24 cellular contexts compared by ENCODE assay signal in genomic region chr2:63029058-63029457, GRCh38. TPM values are rescaled to one million over a fixed set of nuclear protein-coding genes. Genes with fewer than 3 reads are reported as not detected.
DNase-seq lines count a peak whose midpoint lies in the region; ATAC-seq and TF ChIP-seq lines count a peak whose summit lies in the region.
"Had no signal": no experiment of that assay in that cellular context is flagged by ENCODE, and none has a peak within 500 bp of the region (broad histone marks: within the 10 kb centered on the region; RNA-seq: fewer than 3 reads in every experiment).

No MANE protein-coding gene starts in this region.

- H3K9ac ChIP-seq in PC-3 (ENCODE audit: low read length) = no peak overlapping the region

- H3K4me1 ChIP-seq in PC-3 (ENCODE audit: insufficient read depth, low read length) = peaks cover 4% of the 10 kb centered on the region; the same call in 1 of the 2 replicates

- H3K36me3 ChIP-seq in PC-3 (ENCODE audit: low read depth, low read length) = no peaks in the 10 kb centered on the region
- H3K36me3 ChIP-seq: cardiac muscle cell had no signal

- no peaks in the 10 kb centered on the region for H3K9me3 ChIP-seq in PC-3 (ENCODE audit: low read length)

- BruUV-seq in PC-3 (replicated peaks; lab: Mats Ljungman, UMichigan) = no TSS peak

- CTCF ChIA-PET in PC-3 (lab: Charles Lee) = no interaction called here

- no peaks in the 10 kb centered on the region for H4K20me1 ChIP-seq in PC-3 (ENCODE audit: low read length)

- ATAC-seq in PC-3 (no peak), HG03457 (IDR thresholded peaks at IDR 0.05; ENCODE audit: unreplicated experiment) (no peak)

- no peaks in the 10 kb centered on the region for H3K79me2 ChIP-seq in PC-3 (ENCODE audit: low read length)

- H3K27ac ChIP-seq in PC-3 (ENCODE audit: low read length) = no peak overlapping the region
- H3K27ac ChIP-seq: 22Rv1, cardiac muscle cell, RWPE1, skin epidermis had no signal

- no peak overlapping the region for H3K4me3 ChIP-seq in PC-3 (ENCODE audit: low read length)
- H3K4me3 ChIP-seq: cardiac muscle cell, skin epidermis had no signal

- no peaks in the 10 kb centered on the region for H3F3A ChIP-seq in PC-3 (ENCODE audit: low read length, unreplicated experiment)

- DNase-seq in DMS53 (lab: John Stamatoyannopoulos, UW) (peak; percentile 25), DMS53 treated with DMSO at 0.1 percent for 48 hours (lab: John Stamatoyannopoulos, UW; ENCODE audit: unreplicated experiment) (no peak), PC-3 (peak; percentile 22), dermis blood vessel endothelial cell (peak; percentile 85), non-pigmented ciliary epithelial cell (ENCODE audit: low read depth) (peak; percentile 48), H4 (ENCODE audit: low spot score) (no peak), Kasumi-1 (lab: John Stamatoyannopoulos, UW) (no peak)
- DNase-seq: activated CD4-positive, alpha-beta T cell treated with anti-CD3 and anti-CD28 coated beads for 48 hours; activated naive CD4-positive, alpha-beta T cell; activated T-cell treated with anti-CD3 and anti-CD28 coated beads, Interleukin-2, amount 50 U/mL, for 48 hours; AML-193; CD8-positive, alpha-beta memory T cell; KG1; kidney glomerular epithelial cell; NCI-H187; NCI-H526 treated with DMSO at 0.1 percent for 48 hours; stimulated activated CD4-positive, alpha-beta T cell treated with anti-CD3 and anti-CD28 coated beads, Interleukin-1b, Interleukin-23, amount 100 ng/mL, for 48 hours had no signal

- H3K9me2 ChIP-seq in PC-3 (replicated peaks; ENCODE audit: low read length) = no peaks in the 10 kb centered on the region

- POLR2A ChIA-PET in PC-3 (lab: Charles Lee; ENCODE audit: unreplicated experiment) = no interaction called here

- no peak overlapping the region for H2AFZ ChIP-seq in PC-3 (ENCODE audit: low read length)

- intact Hi-C loops in PC-3 (cut with micrococcal nuclease) = no loop called here

- no peak for TF ChIP-seq CTCF in PC-3 (conservative IDR thresholded peaks at IDR 0.05; ENCODE audit: low read depth, low read length)

- no peak overlapping the region for H3K4me2 ChIP-seq in PC-3 (ENCODE audit: low read length)

- H3K27me3 ChIP-seq in PC-3 (ENCODE audit: low read length) = no peaks in the 10 kb centered on the region
- H3K27me3 ChIP-seq: cardiac muscle cell had no signal

RNA-seq across cellular contexts. Expression of gene OTX1, which starts 21.6 kb away (rescaled TPM):
- 2.3 and 2.9 TPM in 2 replicates for total RNA-seq in PC-3 (2014; rRNA removed)
- 0.34 TPM in 1 of 2 replicates, not detected in the other for total RNA-seq in dermis blood vessel endothelial cell
- total RNA-seq in H4 (2014; rRNA removed; shearing (Covaris generic)) = 0.64 and 0.85 TPM in 2 replicates
- total RNA-seq: CD8-positive, alpha-beta memory T cell; subcutaneous adipose tissue; T-helper 2 cell treated with Interferon-gamma antibody and Interleukin-4, amounts not matched to agents 100 ng/mL and 5 ng/mL, for 36 hours had no signal

Comparison
In these comparisons a context has a peak if more than half of its experiments do, and no peak if none do; other contexts are left out.
1. DNase-seq: peak in DMS53 (single experiment), PC-3 (single experiment), dermis blood vessel endothelial cell (single experiment) and non-pigmented ciliary epithelial cell (single experiment); none in DMS53 treated with DMSO at 0.1 percent for 48 hours (single experiment), H4 (single experiment) and Kasumi-1 (0 of 2).